8 cellular contexts compared by ENCODE assay signal in genomic region chr22:41446639-41447434, GRCh38. TPM values are rescaled to one million over a fixed set of nuclear protein-coding genes. Genes with fewer than 3 reads are reported as not detected.
DNase-seq lines count a peak whose midpoint lies in the region; ATAC-seq and TF ChIP-seq lines count a peak whose summit lies in the region.

Gene TOB2 (minus strand): TSS chr22:41446801. CDS start chr22:41437345, 9,456 bp downstream.

- no peaks in the 10 kb centered on the region for H3K27me3 ChIP-seq in CD4-positive, alpha-beta T cell (ENCODE audit: control insufficient read depth, insufficient read depth, low read length)
- H3K27me3 ChIP-seq in PC-9 (ENCODE audit: insufficient read depth, low read depth): no peaks in the 10 kb centered on the region

- CTCF ChIA-PET in CD4-positive, alpha-beta T cell (lab: Charles Lee): interaction anchor here (1.4 to 1.9 kb wide), 3 partner anchors 22 to 80 kb away, joined by 5 to 7 read pairs (median 5); partner anchors contain the start of genes ACO2 and PHF5A
- CTCF ChIA-PET in PC-9 (lab: Charles Lee): no interaction called here

- POLR2A ChIA-PET in CD4-positive, alpha-beta T cell (lab: Charles Lee): interaction anchor here (0.6 to 10.6 kb wide), 21 partner anchors 10 to 983 kb away, joined by 3 to 234 read pairs (median 6); partner anchors contain the start of genes ACO2, DESI1, PHF5A and PMM1
- POLR2A ChIA-PET in PC-9 (lab: Charles Lee; ENCODE audit: unreplicated experiment): interaction anchor here (0.5 to 3.0 kb wide), 11 partner anchors 11 to 928 kb away, joined by 3 to 23 read pairs (median 5); partner anchors contain the start of genes ACO2, PHF5A and TEF

- H3K27ac ChIP-seq in CD4-positive, alpha-beta T cell (ENCODE audit: low read depth, low read length): peak within 1 kb of the TSS; percentile 97
- H3K27ac ChIP-seq in PC-9 (peak within 1 kb of the TSS; percentile 83), epithelial cell of prostate (peak within 1 kb of the TSS; percentile 94)

- H3K79me2 ChIP-seq in PC-9 (ENCODE audit: low read depth): peaks cover 52% of the 10 kb centered on the region

- peaks cover 42% of the 10 kb centered on the region for H3K4me1 Mint-ChIP-seq in CD4-positive, alpha-beta T cell (ENCODE audit: low read depth)

- TF ChIP-seq CTCF in CD4-positive, alpha-beta T cell (IDR thresholded peaks at IDR 0.05): no peak
- TF ChIP-seq CTCF in PC-9 (conservative IDR thresholded peaks at IDR 0.05): no peak

- DNase-seq in CD4-positive, alpha-beta T cell: peak; percentile 90 to 96 (median 92)
- DNase-seq in PC-9: peak; percentile 85 to 96
- peak; percentile 96 for DNase-seq in activated T-cell treated with anti-CD3 and anti-CD28 coated beads for 48 hours (ENCODE audit: low read depth)
- peak; percentile 88 for DNase-seq in epithelial cell of prostate (ENCODE audit: low read depth, low spot score)
- DNase-seq in mucosa of gallbladder (ENCODE audit: low spot score): peak; percentile 96
- DNase-seq in stimulated activated CD8-positive, alpha-beta memory T cell treated with anti-CD3 and anti-CD28 coated beads, Interleukin-4, amount 100 ng/mL, for 24 hours (ENCODE audit: low read depth): peak; percentile 89

- TF ChIP-seq EP300 in Ishikawa (IDR thresholded peaks at IDR 0.05; ENCODE audit: borderline replicate concordance): peak; percentile 55; the same call in 1 of the 2 replicates

- H3K4me3 Mint-ChIP-seq in CD4-positive, alpha-beta T cell: peak within 1 kb of the TSS; percentile 90

- H3F3A ChIP-seq in PC-9 (ENCODE audit: insufficient read depth, low read depth): peaks cover 47% of the 10 kb centered on the region

- peak; percentile 56 for ATAC-seq in CD4-positive, alpha-beta T cell (ENCODE audit: poor library complexity)
- peak; percentile 38 for ATAC-seq in GM21381 (IDR thresholded peaks at IDR 0.05; ENCODE audit: unreplicated experiment)

- H3K36me3 Mint-ChIP-seq in CD4-positive, alpha-beta T cell (ENCODE audit: low read depth): peaks cover 41% of the 10 kb centered on the region

- BruUV-seq in PC-9 (replicated peaks; lab: Mats Ljungman, UMichigan): TSS peak; percentile 86

- no peaks in the 10 kb centered on the region for H3K9me3 Mint-ChIP-seq in CD4-positive, alpha-beta T cell

- peaks cover 21% of the 10 kb centered on the region for H4K20me1 ChIP-seq in PC-9 (ENCODE audit: insufficient read depth)

- peak within 1 kb of the TSS; percentile 95 for H3K27ac Mint-ChIP-seq in CD4-positive, alpha-beta T cell

- H3K4me1 ChIP-seq in PC-9 (replicated peaks; ENCODE audit: insufficient read depth): peaks cover 22% of the 10 kb centered on the region

- H3K9me3 ChIP-seq in CD4-positive, alpha-beta T cell (ENCODE audit: control insufficient read depth, low read length): no peaks in the 10 kb centered on the region
- H3K9me3 ChIP-seq in PC-9 (ENCODE audit: insufficient read depth, low read depth): no peaks in the 10 kb centered on the region

- no peak for TF ChIP-seq RAD21 in Ishikawa (IDR thresholded peaks at IDR 0.05; ENCODE audit: low read depth)

- H2AFZ ChIP-seq in PC-9: peak within 1 kb of the TSS; percentile 91

- H3K4me2 ChIP-seq in PC-9: peak within 1 kb of the TSS; percentile 95

- H3K27me3 Mint-ChIP-seq in CD4-positive, alpha-beta T cell: no peaks in the 10 kb centered on the region

- H3K9me2 ChIP-seq in PC-9 (ENCODE audit: insufficient read depth): no peaks in the 10 kb centered on the region

- H3K36me3 ChIP-seq in PC-9 (ENCODE audit: low read depth): peaks cover 12% of the 10 kb centered on the region; the same call in 1 of the 2 replicates

- H3K4me3 ChIP-seq in PC-9: peak within 1 kb of the TSS; percentile 92

- intact Hi-C loops in CD4-positive, alpha-beta T cell (cut with DNase I, micrococcal nuclease): loop anchor here (1.0 to 10.0 kb wide), 6 partner anchors 22 to 175 kb away; partner anchors contain the start of genes RANGAP1 (in 2 of the 2), TEF (in 2 of the 2), ACO2 (in 1 of the 2) and DESI1 (in 1 of the 2)
- intact Hi-C loops in PC-9 (cut with micrococcal nuclease; ENCODE audit: unreplicated experiment): loop anchor here (1.0 to 2.0 kb wide), 2 partner anchors 162 to 496 kb away; partner anchors contain the start of gene RBX1

TF ChIP-seq in Ishikawa, 13 proteins besides CTCF, POLR2A, EP300 and RAD21:
- TF ChIP-seq YY1 (IDR thresholded peaks at IDR 0.05; ENCODE audit: low read depth) (peak; percentile 69; the same call in 1 of the 2 replicates), CREB1 (IDR thresholded peaks at IDR 0.05; ENCODE audit: low read depth) (peak; percentile 70), ZBTB7A (IDR thresholded peaks at IDR 0.05; ENCODE audit: low read depth) (peak; percentile 64; the same call in 1 of the 2 replicates), USF1 (IDR thresholded peaks at IDR 0.05) (no peak; the same call in 1 of the 2 replicates), TEAD4 (IDR thresholded peaks at IDR 0.05) (peak; percentile 43), MAX (IDR thresholded peaks at IDR 0.05) (peak; percentile 90), FOXM1 (IDR thresholded peaks at IDR 0.05; ENCODE audit: borderline replicate concordance, low read depth) (peak; percentile 23; the same call in 1 of the 2 replicates), REST (IDR thresholded peaks at IDR 0.05; ENCODE audit: low read depth) (0 out of 2 replicates have a peak, but pooled peaks have one; percentile 17), TCF12 (IDR thresholded peaks at IDR 0.05; ENCODE audit: low read depth) (peak; percentile 72), TAF1 (IDR thresholded peaks at IDR 0.05; ENCODE audit: low read depth) (peak; percentile 99), EGR1 (IDR thresholded peaks at IDR 0.05) (peak; percentile 46), NFIC (IDR thresholded peaks at IDR 0.05) (peak; percentile 60; the same call in 1 of the 2 replicates), CEBPB (IDR thresholded peaks at IDR 0.05) (peak; percentile 2; the same call in 1 of the 2 replicates)

RNA-seq across cellular contexts. Expression of gene TOB2, which starts in this region (rescaled TPM):
- total RNA-seq in CD4-positive, alpha-beta T cell: 10 to 100 TPM; 21.0 to 26.7 TPM
- total RNA-seq in PC-9 (2021): 50.0 and 57.4 TPM in 2 replicates
- total RNA-seq in mucosa of gallbladder: 131 TPM

Comparison
In these comparisons a context has a peak if more than half of its experiments do, and no peak if none do; other contexts are left out.
1. Peak in every context shown above with its lines: DNase-seq, ATAC-seq, H3K4me3 ChIP-seq and H3K27ac ChIP-seq.